17 cellular contexts compared by ENCODE assay signal in genomic region chr1:201637282-201638076, GRCh38.
DNase-seq lines count a peak whose midpoint lies in the region; ATAC-seq, FAIRE-seq and TF ChIP-seq lines count a peak whose summit lies in the region.
"Had no signal": no experiment of that assay in that cellular context is flagged by ENCODE, and none has a peak within 500 bp of the region (broad histone marks: within the 10 kb centered on the region; RNA-seq: fewer than 3 reads in every experiment).

No MANE protein-coding gene starts in this region.

- H3K4me1 ChIP-seq in right atrium auricular region, result peaks cover 0 to 69% of the 10 kb centered on the region in 2 donors
- peaks cover 44% of the 10 kb centered on the region for H3K4me1 ChIP-seq in astrocyte (ENCODE audit: insufficient read depth, low read length)
- H3K4me1 ChIP-seq in heart left ventricle, result peaks cover 4 to 94% (median 77%) of the 10 kb centered on the region in 12 donors
- peaks cover 14% of the 10 kb centered on the region for H3K4me1 ChIP-seq in smooth muscle cell (ENCODE audit: low read depth)
- no peaks in the 10 kb centered on the region for H3K4me1 ChIP-seq in naive thymus-derived CD4-positive, alpha-beta T cell (ENCODE audit: control insufficient read depth in 2 of 2, insufficient read depth in 2 of 2, low read length in 2 of 2)
- H3K4me1 ChIP-seq: right lobe of liver had no signal

- H3K36me3 ChIP-seq in right atrium auricular region (no peaks in the 10 kb centered on the region), astrocyte (ENCODE audit: insufficient read depth, low read length) (peaks cover 9% of the 10 kb centered on the region), heart left ventricle (no peaks in the 10 kb centered on the region), smooth muscle cell (ENCODE audit: low read depth) (no peaks in the 10 kb centered on the region)
- H3K36me3 ChIP-seq in naive thymus-derived CD4-positive, alpha-beta T cell (ENCODE audit: control insufficient read depth in 2 of 3, insufficient read depth in 3 of 3, low read length in 3 of 3), result no peaks in the 10 kb centered on the region
- H3K36me3 ChIP-seq: left lung, right lobe of liver, tibial artery had no signal

- H3K27me3 Mint-ChIP-seq in astrocyte (ENCODE audit: low read depth, unreplicated experiment), result peaks cover 3% of the 10 kb centered on the region
- H3K27me3 Mint-ChIP-seq in naive thymus-derived CD4-positive, alpha-beta T cell, result peaks cover 0 to 10% (median 6%) of the 10 kb centered on the region in 5 donors
- H3K27me3 Mint-ChIP-seq: activated CD4-positive, alpha-beta memory T cell treated with anti-CD3 and anti-CD28 coated beads, Interleukin-2, amount 10 ng/mL, durations not matched to agents 7 days and 5 days had no signal

- no peaks in the 10 kb centered on the region for H3K9me3 ChIP-seq in right atrium auricular region
- no peaks in the 10 kb centered on the region for H3K9me3 ChIP-seq in astrocyte (ENCODE audit: insufficient read depth, low read depth, low read length)
- no peaks in the 10 kb centered on the region for H3K9me3 ChIP-seq in heart left ventricle
- no peaks in the 10 kb centered on the region for H3K9me3 ChIP-seq in smooth muscle cell (replicated peaks; ENCODE audit: low read depth)
- no peaks in the 10 kb centered on the region for H3K9me3 ChIP-seq in naive thymus-derived CD4-positive, alpha-beta T cell (ENCODE audit: control insufficient read depth in 2 of 3, low read length in 3 of 3)
- H3K9me3 ChIP-seq: left lung, right lobe of liver, SJCRH30, tibial artery had no signal

- H3K36me3 Mint-ChIP-seq in astrocyte (ENCODE audit: low read depth, unreplicated experiment), result peaks cover 35% of the 10 kb centered on the region
- no peaks in the 10 kb centered on the region for H3K36me3 Mint-ChIP-seq in naive thymus-derived CD4-positive, alpha-beta T cell
- H3K36me3 Mint-ChIP-seq: naive thymus-derived CD8-positive, alpha-beta T cell had no signal

- DNase-seq in Right ventricle myocardium inferior (ENCODE audit: missing footprints) (no peak), right atrium auricular region (ENCODE audit: low spot score) (no peak), astrocyte (ENCODE audit: low read depth) (no peak), heart left ventricle (peak in 3 of 5 donors; percentile 38 to 51 (median 47)), smooth muscle cell (lab: John Stamatoyannopoulos, UW; ENCODE audit: unreplicated experiment) (no peak)
- no peak for DNase-seq in naive thymus-derived CD4-positive, alpha-beta T cell
- DNase-seq: activated CD4-positive, alpha-beta memory T cell treated with anti-CD3 and anti-CD28 coated beads, Interleukin-2, amount 10 ng/mL, durations not matched to agents 7 days and 5 days; left lung; MV-4-11; naive thymus-derived CD8-positive, alpha-beta T cell; right lobe of liver; stimulated activated CD4-positive, alpha-beta T cell treated with anti-CD3 and anti-CD28 coated beads, Interleukin-4, amount 100 ng/mL, for 4 hours; tibial artery had no signal

- CTCF ChIA-PET in naive thymus-derived CD4-positive, alpha-beta T cell (lab: Charles Lee), result no interaction called here

- H3K4me1 Mint-ChIP-seq in astrocyte (ENCODE audit: low read depth, unreplicated experiment), result peaks cover 29% of the 10 kb centered on the region
- peaks cover 0 to 6% (median 0%) of the 10 kb centered on the region in 7 donors for H3K4me1 Mint-ChIP-seq in naive thymus-derived CD4-positive, alpha-beta T cell
- H3K4me1 Mint-ChIP-seq: activated CD4-positive, alpha-beta memory T cell treated with anti-CD3 and anti-CD28 coated beads, Interleukin-2, amount 10 ng/mL, durations not matched to agents 7 days and 5 days; naive thymus-derived CD8-positive, alpha-beta T cell had no signal

- H3K9me3 Mint-ChIP-seq in astrocyte (ENCODE audit: unreplicated experiment), result no peaks in the 10 kb centered on the region
- H3K9me3 Mint-ChIP-seq in naive thymus-derived CD4-positive, alpha-beta T cell, result peaks cover 0 to 3% (median 0%) of the 10 kb centered on the region in 11 donors
- H3K9me3 Mint-ChIP-seq: activated CD4-positive, alpha-beta memory T cell treated with anti-CD3 and anti-CD28 coated beads, Interleukin-2, amount 10 ng/mL, durations not matched to agents 7 days and 5 days; GM23338 had no signal

- H3F3A ChIP-seq in smooth muscle cell (ENCODE audit: low read depth), result peaks cover 4% of the 10 kb centered on the region

- intact Hi-C loops in Right ventricle myocardium inferior (cut with DNase I) (no loop called here), heart left ventricle (cut with DNase I) (loop anchor here in 2 of 10 donors (5.0 to 10.0 kb wide), 2 partner anchors 70 to 73 kb away; no protein-coding TSS in a partner anchor)
- intact Hi-C loops in naive thymus-derived CD4-positive, alpha-beta T cell (cut with micrococcal nuclease), result no loop called here

- H3K4me2 ChIP-seq in astrocyte (ENCODE audit: low read length), result peak overlapping the region; percentile 10
- H3K4me2 ChIP-seq in smooth muscle cell, result no peak overlapping the region
- H3K4me2 ChIP-seq: GM23338 had no signal

- no peaks in the 10 kb centered on the region for H3K27me3 ChIP-seq in right atrium auricular region
- no peaks in the 10 kb centered on the region for H3K27me3 ChIP-seq in astrocyte (ENCODE audit: insufficient read depth, low read length)
- H3K27me3 ChIP-seq in heart left ventricle, result no peaks in the 10 kb centered on the region
- H3K27me3 ChIP-seq in smooth muscle cell (ENCODE audit: low read depth), result no peaks in the 10 kb centered on the region
- H3K27me3 ChIP-seq in naive thymus-derived CD4-positive, alpha-beta T cell (ENCODE audit: control insufficient read depth in 2 of 2, insufficient read depth in 2 of 2, low read length in 2 of 2), result no peaks in the 10 kb centered on the region
- H3K27me3 ChIP-seq: left lung, right lobe of liver, SJCRH30, tibial artery had no signal

- no peak for FAIRE-seq in astrocyte (lab: Jason Lieb, UNC)

- H3K79me2 ChIP-seq in astrocyte (ENCODE audit: insufficient read depth, low read length), result peaks cover 41% of the 10 kb centered on the region
- H3K79me2 ChIP-seq in smooth muscle cell (ENCODE audit: low read depth), result peaks cover 21% of the 10 kb centered on the region

- no peak overlapping the region for H3K27ac ChIP-seq in right atrium auricular region
- peak overlapping the region; percentile 62 for H3K27ac ChIP-seq in astrocyte (ENCODE audit: low read depth, low read length)
- H3K27ac ChIP-seq in heart left ventricle, result peak overlapping the region in 3 of 12 donors; percentile 25 to 67 (median 50)
- H3K27ac ChIP-seq in smooth muscle cell (ENCODE audit: low read depth), result peak overlapping the region; percentile 46
- H3K27ac ChIP-seq in naive thymus-derived CD4-positive, alpha-beta T cell (ENCODE audit: low read depth, low read length), result no peak overlapping the region
- H3K27ac ChIP-seq: left lung, right lobe of liver, SJCRH30, tibial artery had no signal

- H4K20me1 ChIP-seq in astrocyte (ENCODE audit: insufficient read depth, low read length) (peaks cover 23% of the 10 kb centered on the region), smooth muscle cell (ENCODE audit: low read depth) (peaks cover 57% of the 10 kb centered on the region)

- H3K4me3 Mint-ChIP-seq in astrocyte (ENCODE audit: unreplicated experiment), result no peak overlapping the region
- no peak overlapping the region for H3K4me3 Mint-ChIP-seq in naive thymus-derived CD4-positive, alpha-beta T cell
- H3K4me3 Mint-ChIP-seq: activated CD4-positive, alpha-beta memory T cell treated with anti-CD3 and anti-CD28 coated beads, Interleukin-2, amount 10 ng/mL, durations not matched to agents 7 days and 5 days; GM23338; naive thymus-derived CD8-positive, alpha-beta T cell had no signal

- no peak overlapping the region for H3K4me3 ChIP-seq in right atrium auricular region
- H3K4me3 ChIP-seq in astrocyte (ENCODE audit: insufficient read depth, low read depth, low read length), result no peak overlapping the region
- no peak overlapping the region for H3K4me3 ChIP-seq in heart left ventricle
- H3K4me3 ChIP-seq in smooth muscle cell, result no peak overlapping the region
- H3K4me3 ChIP-seq in naive thymus-derived CD4-positive, alpha-beta T cell (ENCODE audit: low read length), result no peak overlapping the region
- H3K4me3 ChIP-seq: GM23338, left lung, right lobe of liver, SJCRH30, tibial artery had no signal

- no peak for TF ChIP-seq POLR2A in heart left ventricle (IDR thresholded peaks at IDR 0.05)

- ATAC-seq in Right ventricle myocardium inferior, result peak; percentile 38
- ATAC-seq in heart left ventricle, result peak in 3 of 4 donors; percentile 11 to 39 (median 13)
- no peak for ATAC-seq in GM18867 (IDR thresholded peaks at IDR 0.05; ENCODE audit: unreplicated experiment)
- no peak for ATAC-seq in HG02938 (IDR thresholded peaks at IDR 0.05; ENCODE audit: unreplicated experiment)
- no peak for ATAC-seq in naive thymus-derived CD4-positive, alpha-beta T cell
- ATAC-seq: left lung; naive thymus-derived CD8-positive, alpha-beta T cell had no signal

- peak overlapping the region; percentile 12 for H3K9ac ChIP-seq in astrocyte (ENCODE audit: low read length)
- no peak overlapping the region for H3K9ac ChIP-seq in smooth muscle cell (ENCODE audit: low read depth)

- WGBS in heart left ventricle, 4 donors, result 67 to 80% (median 70%) methylated on average over 4 of the region's 4 CpGs
- WGBS in smooth muscle cell (ENCODE audit: low lambda C conversion rate), result 94% methylated on average over 4 of the region's 4 CpGs

- TF ChIP-seq CTCF in right atrium auricular region (IDR thresholded peaks at IDR 0.05), result no peak
- TF ChIP-seq CTCF in astrocyte (IDR thresholded peaks at IDR 0.05; ENCODE audit: insufficient read depth, low read depth, low read length), result no peak
- no peak for TF ChIP-seq CTCF in heart left ventricle (IDR thresholded peaks at IDR 0.05)
- TF ChIP-seq CTCF in smooth muscle cell (IDR thresholded peaks at IDR 0.05; ENCODE audit: borderline replicate concordance, insufficient read depth, poor library complexity, severe bottlenecking), result no peak

- H2AFZ ChIP-seq in astrocyte (ENCODE audit: low read depth, low read length), result no peak overlapping the region
- no peak overlapping the region for H2AFZ ChIP-seq in smooth muscle cell (ENCODE audit: low read depth)
- H2AFZ ChIP-seq: GM23338 had no signal

- peak overlapping the region; percentile 14 for H3K27ac Mint-ChIP-seq in astrocyte (ENCODE audit: unreplicated experiment)
- H3K27ac Mint-ChIP-seq in naive thymus-derived CD4-positive, alpha-beta T cell, result no peak overlapping the region
- H3K27ac Mint-ChIP-seq: activated CD4-positive, alpha-beta memory T cell treated with anti-CD3 and anti-CD28 coated beads, Interleukin-2, amount 10 ng/mL, durations not matched to agents 7 days and 5 days; naive thymus-derived CD8-positive, alpha-beta T cell had no signal

- POLR2A ChIA-PET in naive thymus-derived CD4-positive, alpha-beta T cell (lab: Charles Lee), result no interaction called here

Comparison
In these comparisons a context has a peak if more than half of its experiments do, and no peak if none do; other contexts are left out.
1. DNase-seq: peak in heart left ventricle (3 of 5); none in Right ventricle myocardium inferior (single experiment), right atrium auricular region (single experiment), astrocyte (single experiment), smooth muscle cell (single experiment) and naive thymus-derived CD4-positive, alpha-beta T cell (0 of 9).
2. ATAC-seq: peak in Right ventricle myocardium inferior (single experiment) and heart left ventricle (3 of 4); none in GM18867 (single experiment), HG02938 (single experiment) and naive thymus-derived CD4-positive, alpha-beta T cell (single experiment).
3. H3K27ac ChIP-seq: peak in astrocyte (single experiment) and smooth muscle cell (single experiment); none in right atrium auricular region (0 of 2) and naive thymus-derived CD4-positive, alpha-beta T cell (single experiment).